In the genomic region with DNA sequence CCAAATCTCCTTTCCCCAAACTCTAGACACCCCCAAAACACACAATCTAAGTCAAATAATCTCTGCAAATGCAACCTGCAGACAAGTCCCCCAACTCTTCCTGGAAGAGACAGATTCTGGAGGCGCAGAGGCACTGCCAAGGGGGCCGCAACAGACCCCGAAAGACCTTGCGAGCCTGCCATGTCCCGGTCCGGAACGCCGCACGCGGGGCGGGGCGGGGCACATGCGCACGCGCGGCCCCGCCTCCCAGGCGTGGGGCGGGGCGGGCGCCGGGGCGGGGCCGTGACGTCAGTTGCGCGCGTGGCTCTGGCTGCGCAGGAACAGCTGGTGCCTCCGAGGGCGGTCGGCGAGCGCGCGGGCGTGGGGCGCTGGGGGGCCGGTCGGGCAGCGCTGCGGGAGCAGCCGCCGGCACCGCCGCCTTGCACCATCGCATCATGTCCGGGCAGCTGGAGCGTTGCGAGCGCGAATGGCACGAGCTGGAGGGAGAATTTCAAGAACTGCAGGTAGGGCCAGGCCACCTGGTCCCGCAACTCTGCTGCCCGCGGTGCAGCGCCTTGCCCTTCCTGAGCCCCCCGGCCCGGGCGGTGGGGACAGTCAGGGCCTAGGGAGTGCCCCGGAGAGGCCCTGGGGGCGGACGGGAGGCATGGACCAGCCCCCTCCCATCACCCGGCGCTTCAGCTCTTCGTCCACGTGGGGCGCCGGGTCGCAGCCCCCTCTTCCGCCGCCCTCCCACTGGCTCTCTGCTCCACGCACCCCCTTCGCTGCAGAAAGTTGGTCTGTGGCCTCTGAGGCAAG, we compare ENCODE assay signal across 8 cellular contexts. TPM values are rescaled to one million over a fixed set of nuclear protein-coding genes. Genes with fewer than 3 reads are reported as not detected.
A peak's percentile ranks its signal among the peaks of the same experiment; 100 is the strongest.
DNase-seq lines count a peak whose midpoint lies in the region; ATAC-seq lines count a peak whose summit lies in the region.

A gene (plus strand): TSS at position 291 of the 795 bp plus-strand sequence. CDS start 144 bp downstream, at position 435.

- peak within 1 kb of the TSS; percentile 80 for H3K23ac ChIP-seq in mesendoderm (ENCODE audit: low read length)

- no peak within 1 kb of the TSS for H3K4ac ChIP-seq in mesendoderm (ENCODE audit: low read depth, low read length)

- peak within 1 kb of the TSS; percentile 52 for H3K18ac ChIP-seq in mesendoderm (ENCODE audit: low read length)

- ATAC-seq in GM18861 (IDR thresholded peaks at IDR 0.05; ENCODE audit: unreplicated experiment) (peak; percentile 60), HG03095 (IDR thresholded peaks at IDR 0.05; ENCODE audit: unreplicated experiment) (peak; percentile 64)
- ATAC-seq in effector memory CD8-positive, alpha-beta T cell (replicated peaks), result peak; percentile 87

- DNase-seq in AML-193 (lab: John Stamatoyannopoulos, UW), result peak; percentile 43 to 54
- peak; percentile 69 for DNase-seq in NCI-H510A treated with DMSO at 0.1 percent for 48 hours (lab: John Stamatoyannopoulos, UW)
- peak; percentile 72 to 86 (median 81) for DNase-seq in effector memory CD8-positive, alpha-beta T cell
- DNase-seq in mesendoderm, result peak; percentile 73
- DNase-seq in stimulated activated CD8-positive, alpha-beta memory T cell treated with anti-CD3 and anti-CD28 coated beads, Interleukin-15, amount 100 ng/mL, for 24 hours (ENCODE audit: low read depth), result peak; percentile 81

- no peaks in the 10 kb centered on the region for H3K9me3 Mint-ChIP-seq in effector memory CD8-positive, alpha-beta T cell

- no peak within 1 kb of the TSS for H3K27ac ChIP-seq in mesendoderm (ENCODE audit: low read depth, low read length)

- peak within 1 kb of the TSS; percentile 80 for H3K4me3 ChIP-seq in mesendoderm (ENCODE audit: low read length)

- H3K27me3 ChIP-seq in mesendoderm (ENCODE audit: insufficient read depth, low read length, poor library complexity), result no peaks in the 10 kb centered on the region

- H2BK120ac ChIP-seq in mesendoderm (ENCODE audit: low read depth, low read length), result no peak within 1 kb of the TSS

- H3K79me2 ChIP-seq in mesendoderm (ENCODE audit: control insufficient read depth, insufficient read depth, low read length), result peaks cover 16% of the 10 kb centered on the region

- peak within 1 kb of the TSS; percentile 87 for H3K9ac ChIP-seq in mesendoderm (ENCODE audit: low read length)

- H3K79me1 ChIP-seq in mesendoderm (ENCODE audit: low read length), result peaks cover 11% of the 10 kb centered on the region

- H3K4me1 Mint-ChIP-seq in effector memory CD8-positive, alpha-beta T cell (ENCODE audit: low read depth in 2 of 2), result peaks cover 13 to 21% of the 10 kb centered on the region in 2 donors

- WGBS in mesendoderm (ENCODE audit: extremely low coverage, insufficient coverage, low lambda C conversion rate), result no CpG with 5 or more reads among the region's 74 CpGs

- H3K4me3 Mint-ChIP-seq in effector memory CD8-positive, alpha-beta T cell, result peak within 1 kb of the TSS; percentile 86 to 89

- POLR2A ChIA-PET in activated CD8-positive, alpha-beta memory T cell treated with anti-CD3 and anti-CD28 coated beads for 36 hours (lab: Charles Lee), result interaction anchor here (0.7 to 1.5 kb wide), 12 partner anchors 32 to 214 kb away, joined by 3 to 6 read pairs (median 4); a partner anchor contains a TSS

- no peak within 1 kb of the TSS for H2BK5ac ChIP-seq in mesendoderm (ENCODE audit: low read length)

- peaks cover 4% of the 10 kb centered on the region for H3K4me1 ChIP-seq in mesendoderm (ENCODE audit: control insufficient read depth, low read depth, low read length)

- no peaks in the 10 kb centered on the region for H3K27me3 Mint-ChIP-seq in effector memory CD8-positive, alpha-beta T cell

- H4K5ac ChIP-seq in mesendoderm (ENCODE audit: low read length), result no peak within 1 kb of the TSS

- peaks cover 10% of the 10 kb centered on the region for H3K36me3 Mint-ChIP-seq in effector memory CD8-positive, alpha-beta T cell (ENCODE audit: insufficient read depth)

- H3K56ac ChIP-seq in mesendoderm (ENCODE audit: low read length), result peak within 1 kb of the TSS; percentile 93

- CTCF ChIA-PET in activated CD8-positive, alpha-beta memory T cell treated with anti-CD3 and anti-CD28 coated beads for 36 hours (lab: Charles Lee), result interaction anchor here (0.7 to 3.6 kb wide), 8 partner anchors 15 to 99 kb away, joined by 3 to 25 read pairs (median 5); a partner anchor contains a TSS

- H3K27ac Mint-ChIP-seq in effector memory CD8-positive, alpha-beta T cell, result peak within 1 kb of the TSS; percentile 83 to 91

- peak within 1 kb of the TSS; percentile 96 for H3K4me2 ChIP-seq in mesendoderm (ENCODE audit: low read length)

- no peak within 1 kb of the TSS for H2BK15ac ChIP-seq in mesendoderm (replicated peaks; ENCODE audit: low read depth)

- H4K8ac ChIP-seq in mesendoderm (ENCODE audit: low read depth, low read length), result no peak within 1 kb of the TSS

- H2AK5ac ChIP-seq in mesendoderm (ENCODE audit: low read length), result no peak within 1 kb of the TSS

- no peaks in the 10 kb centered on the region for H3K36me3 ChIP-seq in mesendoderm (ENCODE audit: control insufficient read depth, insufficient read depth, low read length)

RNA-seq across cellular contexts. Expression of the gene that starts here (rescaled TPM):
- 10 to 100 TPM; 17.3 TPM for total RNA-seq in activated CD8-positive, alpha-beta memory T cell treated with anti-CD3 and anti-CD28 coated beads for 36 hours
- polyA plus RNA-seq in mesendoderm (2013, experiment 1 of 2), result 16.1 TPM
- polyA plus RNA-seq in mesendoderm (2013, experiment 2 of 2), result 15.8 TPM
